ENCODE assay signal across 21 cellular contexts in the genomic region with DNA sequence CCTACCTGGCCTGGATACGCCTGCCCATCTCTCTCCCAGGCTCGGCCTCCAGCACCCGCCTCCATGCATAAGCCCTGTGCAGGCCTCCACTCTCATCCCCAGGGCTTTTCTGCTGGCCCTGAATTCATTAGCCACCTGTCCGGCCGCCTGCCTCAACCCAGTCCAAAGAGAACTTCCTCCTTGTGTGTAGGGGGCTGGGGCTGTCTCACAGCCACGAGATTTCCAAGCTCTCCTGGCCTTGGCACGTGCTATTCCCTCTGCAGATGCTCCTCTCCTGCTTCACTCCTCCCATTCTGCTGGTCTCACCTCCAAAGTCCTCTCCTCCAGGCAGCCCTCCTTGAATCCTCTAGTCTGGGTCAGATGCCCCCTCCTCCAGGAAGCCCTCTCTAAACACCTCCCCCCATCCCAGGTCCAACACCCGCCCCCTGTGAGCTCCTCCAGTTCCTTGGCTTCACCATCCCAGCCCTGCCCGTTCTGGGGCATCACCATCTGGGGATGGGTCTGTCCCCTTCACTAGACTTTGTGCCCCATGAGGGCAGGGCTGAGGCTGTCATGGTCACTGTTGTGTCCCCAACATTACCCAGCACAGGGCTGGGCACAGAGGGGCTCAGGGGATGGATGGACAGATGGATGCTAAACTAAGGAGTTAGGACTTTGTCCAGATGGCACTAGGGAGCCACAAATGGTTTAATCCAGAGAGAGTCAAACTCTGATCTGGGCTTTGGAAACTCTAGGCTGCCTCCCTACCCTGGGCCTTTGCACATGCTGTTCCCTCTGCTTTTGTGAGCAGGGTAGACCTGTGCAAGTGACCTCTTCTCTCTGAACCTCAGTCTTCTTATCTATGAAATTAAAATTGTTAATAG.
"Had no signal": no experiment of that assay in that cellular context is flagged by ENCODE, and none has a peak within 500 bp of the region (broad histone marks: within the 10 kb centered on the region; RNA-seq: fewer than 3 reads in every experiment).

No MANE protein-coding gene starts in this region.

- H3K27ac ChIP-seq: dorsolateral prefrontal cortex, heart right ventricle, psoas muscle, sigmoid colon, skin epidermis, suprapubic skin, thyroid gland, upper lobe of left lung, vagina had no signal

- H3K9me3 Mint-ChIP-seq: nephron had no signal

- H3K4me1 Mint-ChIP-seq: nephron had no signal

- DNase-seq: cortex of kidney; dorsolateral prefrontal cortex; effector CD8-positive, alpha-beta T cell; heart right ventricle; hypothalamus; kidney glomerular epithelial cell; mesendoderm; naive B cell; psoas muscle; sigmoid colon; stimulated activated CD4-positive, alpha-beta T cell treated with anti-CD3 and anti-CD28 coated beads, Interleukin-2, amount 100 ng/mL, for 24 hours; stimulated activated CD4-positive, alpha-beta T cell treated with anti-CD3 and anti-CD28 coated beads, Interleukin-4, amount 100 ng/mL, for 4 hours; stimulated activated naive CD4-positive, alpha-beta T cell; thyroid gland; upper lobe of left lung had no signal

- H3K36me3 ChIP-seq: heart right ventricle, sigmoid colon, suprapubic skin, thyroid gland, upper lobe of left lung, vagina had no signal

- H3K27me3 ChIP-seq: thyroid gland, vagina had no signal

- FAIRE-seq: frontal cortex, islet of Langerhans had no signal

- H3K9me3 ChIP-seq: heart right ventricle, psoas muscle, sigmoid colon, suprapubic skin, thyroid gland, upper lobe of left lung, vagina had no signal

- ATAC-seq: heart right ventricle, psoas muscle had no signal

- H3K4me3 Mint-ChIP-seq: naive B cell, nephron had no signal

- H3K27ac Mint-ChIP-seq: nephron had no signal

- H3K4me3 ChIP-seq: dorsolateral prefrontal cortex, heart right ventricle, psoas muscle, sigmoid colon, skin epidermis, suprapubic skin, thyroid gland, upper lobe of left lung, vagina had no signal

- H3K4me1 ChIP-seq: heart right ventricle, psoas muscle, sigmoid colon, thyroid gland, upper lobe of left lung, vagina had no signal
